8 cellular contexts compared by ENCODE assay signal in the genomic region with DNA sequence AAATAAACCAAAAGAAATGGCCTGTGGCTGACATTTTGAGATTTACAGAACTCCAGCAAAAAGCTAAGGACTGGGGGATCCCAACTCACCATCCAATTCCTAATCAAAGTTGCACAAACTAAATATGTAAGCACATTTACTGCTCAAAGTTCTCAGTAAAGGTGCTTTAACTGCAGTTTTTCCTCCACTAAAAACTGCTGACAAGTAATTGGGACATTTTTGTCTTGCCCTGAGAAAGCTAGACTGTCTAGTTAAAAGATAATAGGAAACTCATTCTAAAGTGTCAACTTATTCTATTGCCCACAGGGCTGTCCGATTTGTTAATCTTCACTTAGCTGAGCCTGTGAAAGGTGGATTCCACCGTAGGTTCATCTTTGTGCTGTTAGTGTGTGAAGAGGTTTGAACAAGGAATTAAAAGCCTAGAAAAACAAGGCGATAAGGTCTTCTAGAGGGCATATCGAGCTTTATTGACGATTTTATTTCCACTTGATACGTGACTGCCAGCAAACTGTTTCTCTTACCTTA. TPM values are rescaled to one million over a fixed set of nuclear protein-coding genes. Genes with fewer than 3 reads are reported as not detected.
A peak's percentile ranks its signal among the peaks of the same experiment; 100 is the strongest.
DNase-seq lines count a peak whose midpoint lies in the region; ATAC-seq, FAIRE-seq and TF ChIP-seq lines count a peak whose summit lies in the region.

No MANE protein-coding gene starts in this region.

- H3K36me3 ChIP-seq in left ventricle myocardium inferior = no peaks in the 10 kb centered on the region
- no peaks in the 10 kb centered on the region for H3K36me3 ChIP-seq in bronchial epithelial cell (ENCODE audit: control insufficient read depth, insufficient read depth, low read length)
- H3K36me3 ChIP-seq in mucosa of stomach (ENCODE audit: control insufficient read depth, insufficient read depth, low read length) = no peaks in the 10 kb centered on the region
- no peaks in the 10 kb centered on the region for H3K36me3 ChIP-seq in urinary bladder (ENCODE audit: insufficient read depth)

- ATAC-seq in left cardiac atrium = no peak
- ATAC-seq in HG02852 (IDR thresholded peaks at IDR 0.05; ENCODE audit: unreplicated experiment) = no peak

- H3K9ac ChIP-seq in mucosa of stomach (ENCODE audit: low read length) = peak overlapping the region; percentile 83

- H3K4me1 ChIP-seq in left ventricle myocardium inferior = peaks cover 29% of the 10 kb centered on the region
- peaks cover 17% of the 10 kb centered on the region for H3K4me1 ChIP-seq in mucosa of stomach (ENCODE audit: control insufficient read depth, insufficient read depth, low read length)
- H3K4me1 ChIP-seq in urinary bladder (ENCODE audit: insufficient read depth) = no peaks in the 10 kb centered on the region

- peaks cover 71% of the 10 kb centered on the region for H3K27me3 ChIP-seq in left ventricle myocardium inferior (ENCODE audit: low read depth)
- H3K27me3 ChIP-seq in bronchial epithelial cell (ENCODE audit: control insufficient read depth, insufficient read depth, low read length) = no peaks in the 10 kb centered on the region
- no peaks in the 10 kb centered on the region for H3K27me3 ChIP-seq in mucosa of stomach (ENCODE audit: control insufficient read depth, insufficient read depth, low read length)

- H3K4me3 ChIP-seq in left ventricle myocardium inferior (peak overlapping the region; percentile 68), bronchial epithelial cell (ENCODE audit: low read depth, low read length) (peak overlapping the region; percentile 49), mucosa of stomach (ENCODE audit: low read length) (peak overlapping the region; percentile 51), urinary bladder (ENCODE audit: low read depth, low read length) (peak overlapping the region; percentile 54)

- no peak for FAIRE-seq in bronchial epithelial cell (lab: Jason Lieb, UNC)

- H3K27ac ChIP-seq in left ventricle myocardium inferior (replicated peaks) (peak overlapping the region; percentile 82), urinary bladder (ENCODE audit: low read depth) (no peak overlapping the region)

- DNase-seq in left ventricle myocardium inferior = no peak
- DNase-seq in left cardiac atrium = no peak
- no peak for DNase-seq in bronchial epithelial cell (ENCODE audit: low read depth)
- DNase-seq in NCI-H1694 (lab: John Stamatoyannopoulos, UW) = no peak
- DNase-seq in NCI-H1092 treated with DMSO at 0.1 percent for 48 hours (lab: John Stamatoyannopoulos, UW) = no peak

- H3K9me3 ChIP-seq in left ventricle myocardium inferior (replicated peaks) = no peaks in the 10 kb centered on the region
- H3K9me3 ChIP-seq in mucosa of stomach (ENCODE audit: control insufficient read depth, low read length) = no peaks in the 10 kb centered on the region

- intact Hi-C loops in left ventricle myocardium inferior (cut with micrococcal nuclease) = no loop called here
- intact Hi-C loops in left cardiac atrium (cut with DNase I) = no loop called here

- no peak for TF ChIP-seq CTCF in left ventricle myocardium inferior (IDR thresholded peaks at IDR 0.05; ENCODE audit: borderline replicate concordance)
- no peak for TF ChIP-seq CTCF in bronchial epithelial cell (IDR thresholded peaks at IDR 0.05; ENCODE audit: insufficient read depth, low read length, severe bottlenecking)

- WGBS in urinary bladder = 63% methylated on average over 6 of the region's 6 CpGs

RNA-seq across cellular contexts. Expression of a gene that starts 1.0 kb away (rescaled TPM):
- total RNA-seq in left ventricle myocardium inferior = 3.7 TPM
- total RNA-seq in left cardiac atrium = 10 to 100 TPM in 1 of 2 donors, 1 to 10 TPM in 1; 5.5 to 14.9 TPM
- total RNA-seq in bronchial epithelial cell = 0.26 and 0.38 TPM in 2 replicates
- 12.5 TPM for total RNA-seq in urinary bladder
- 5.2 TPM for polyA plus RNA-seq in urinary bladder

RNA-seq across cellular contexts. Expression of a gene that starts 36.8 kb away (rescaled TPM):
- total RNA-seq in left ventricle myocardium inferior (14.1 TPM), left cardiac atrium (10 to 100 TPM; 15.6 to 32.2 TPM), bronchial epithelial cell (59.9 and 78.5 TPM in 2 replicates), urinary bladder (51.2 TPM)
- polyA plus RNA-seq in urinary bladder = 33.9 TPM
